In genomic region chr19:9075064-9075964, GRCh38 we compare ENCODE assay signal across 9 cellular contexts. TPM values are rescaled to one million over a fixed set of nuclear protein-coding genes. Genes with fewer than 3 reads are reported as not detected.
DNase-seq lines count a peak whose midpoint lies in the region; ATAC-seq lines count a peak whose summit lies in the region.
"Had no signal": no experiment of that assay in that cellular context is flagged by ENCODE, and none has a peak within 500 bp of the region (broad histone marks: within the 10 kb centered on the region; RNA-seq: fewer than 3 reads in every experiment).

No MANE protein-coding gene starts in this region.

- H3K4me1 ChIP-seq in aorta (ENCODE audit: control insufficient read depth in 1 of 2, insufficient read depth in 2 of 2, low read length in 2 of 2), result no peaks in the 10 kb centered on the region

- peak; percentile 84 for ATAC-seq in aorta (ENCODE audit: low FRiP score)
- no peak for ATAC-seq in HG03039 (IDR thresholded peaks at IDR 0.05; ENCODE audit: unreplicated experiment)

- no peaks in the 10 kb centered on the region for H3K9me3 ChIP-seq in aorta (ENCODE audit: control insufficient read depth, low read length)

- POLR2A ChIA-PET in activated CD4-positive, alpha-beta memory T cell treated with anti-CD3 and anti-CD28 coated beads for 36 hours (lab: Charles Lee), result no interaction called here

- no peaks in the 10 kb centered on the region for H3K9me3 Mint-ChIP-seq in activated CD4-positive, alpha-beta memory T cell treated with anti-CD3 and anti-CD28 coated beads for 36 hours

- no peaks in the 10 kb centered on the region for H3K27me3 ChIP-seq in aorta (ENCODE audit: control insufficient read depth in 1 of 2, insufficient read depth in 2 of 2, low read length in 1 of 2)

- no peak overlapping the region for H3K4me3 ChIP-seq in aorta (ENCODE audit: low read length in 2 of 2)

- H3K27me3 Mint-ChIP-seq in activated CD4-positive, alpha-beta memory T cell treated with anti-CD3 and anti-CD28 coated beads for 36 hours, result peaks cover 2% of the 10 kb centered on the region

- no peak overlapping the region for H3K4me3 Mint-ChIP-seq in activated CD4-positive, alpha-beta memory T cell treated with anti-CD3 and anti-CD28 coated beads for 36 hours

- H3K36me3 Mint-ChIP-seq in activated CD4-positive, alpha-beta memory T cell treated with anti-CD3 and anti-CD28 coated beads for 36 hours, result no peaks in the 10 kb centered on the region

- intact Hi-C loops in aorta (cut with DNase I), result no loop called here
- intact Hi-C loops in activated CD4-positive, alpha-beta memory T cell treated with anti-CD3 and anti-CD28 coated beads for 36 hours (cut with micrococcal nuclease), result no loop called here

- H3K36me3 ChIP-seq in aorta (ENCODE audit: control insufficient read depth in 1 of 2, insufficient read depth in 2 of 2, low read length in 1 of 2), result no peaks in the 10 kb centered on the region

- H3K27ac ChIP-seq in aorta (ENCODE audit: low read depth in 1 of 2, low read length in 2 of 2), result no peak overlapping the region
- H3K27ac ChIP-seq: KMS-11 had no signal

- CTCF ChIA-PET in activated CD4-positive, alpha-beta memory T cell treated with anti-CD3 and anti-CD28 coated beads for 36 hours (lab: Charles Lee), result no interaction called here

- 6 to 8% methylated on average over 17 of the region's 17 CpGs for WGBS in aorta, 2 donors

- H3K4me1 Mint-ChIP-seq in activated CD4-positive, alpha-beta memory T cell treated with anti-CD3 and anti-CD28 coated beads for 36 hours (ENCODE audit: low read depth), result no peaks in the 10 kb centered on the region

- DNase-seq in GDM1 (lab: John Stamatoyannopoulos, UW) (peak; percentile 50), NCI-H2227 (lab: John Stamatoyannopoulos, UW; ENCODE audit: unreplicated experiment) (peak; percentile 67), ecto neural progenitor cell (ENCODE audit: low spot score) (peak; percentile 55), lung microvascular endothelial cell (ENCODE audit: low read depth in 2 of 2) (peak; percentile 17 to 98), aorta (peak; percentile 80 to 88)
- no peak for DNase-seq in activated CD4-positive, alpha-beta memory T cell treated with anti-CD3 and anti-CD28 coated beads for 36 hours
- DNase-seq in activated CD4-positive, alpha-beta T cell treated with anti-CD3 and anti-CD28 coated beads, Interleukin-2, amount 50 U/mL, for 4 hours, result no peak

- no peak overlapping the region for H3K27ac Mint-ChIP-seq in activated CD4-positive, alpha-beta memory T cell treated with anti-CD3 and anti-CD28 coated beads for 36 hours

RNA-seq across cellular contexts. Expression of gene OR1M1, which starts 11.5 kb away (rescaled TPM):
- total RNA-seq in lung microvascular endothelial cell (not detected in 2 replicates), aorta (not detected)
- not detected for polyA plus RNA-seq in aorta
- total RNA-seq in activated CD4-positive, alpha-beta memory T cell treated with anti-CD3 and anti-CD28 coated beads for 36 hours, result not detected

RNA-seq across cellular contexts. Expression of gene OR7G2, which starts 32.0 kb away (rescaled TPM):
- total RNA-seq in lung microvascular endothelial cell, result not detected in 2 replicates
- total RNA-seq in aorta, result not detected
- not detected for polyA plus RNA-seq in aorta
- total RNA-seq in activated CD4-positive, alpha-beta memory T cell treated with anti-CD3 and anti-CD28 coated beads for 36 hours, result not detected

RNA-seq across cellular contexts. Expression of gene OR7G1, which starts 40.2 kb away (rescaled TPM):
- total RNA-seq in lung microvascular endothelial cell (not detected in 2 replicates), aorta (not detected)
- polyA plus RNA-seq in aorta, result not detected
- not detected for total RNA-seq in activated CD4-positive, alpha-beta memory T cell treated with anti-CD3 and anti-CD28 coated beads for 36 hours

RNA-seq across cellular contexts. Expression of gene OR7G3, which starts 51.4 kb away (rescaled TPM):
- total RNA-seq in lung microvascular endothelial cell (not detected in 2 replicates), aorta (not detected)
- not detected for polyA plus RNA-seq in aorta
- not detected for total RNA-seq in activated CD4-positive, alpha-beta memory T cell treated with anti-CD3 and anti-CD28 coated beads for 36 hours

Comparison
In these comparisons a context has a peak if more than half of its experiments do, and no peak if none do; other contexts are left out.
1. DNase-seq: peak in GDM1 (single experiment), NCI-H2227 (single experiment), ecto neural progenitor cell (single experiment), lung microvascular endothelial cell (2 of 2) and aorta (2 of 2); none in activated CD4-positive, alpha-beta memory T cell treated with anti-CD3 and anti-CD28 coated beads for 36 hours (single experiment) and activated CD4-positive, alpha-beta T cell treated with anti-CD3 and anti-CD28 coated beads, Interleukin-2, amount 50 U/mL, for 4 hours (0 of 2).